In the genomic region with DNA sequence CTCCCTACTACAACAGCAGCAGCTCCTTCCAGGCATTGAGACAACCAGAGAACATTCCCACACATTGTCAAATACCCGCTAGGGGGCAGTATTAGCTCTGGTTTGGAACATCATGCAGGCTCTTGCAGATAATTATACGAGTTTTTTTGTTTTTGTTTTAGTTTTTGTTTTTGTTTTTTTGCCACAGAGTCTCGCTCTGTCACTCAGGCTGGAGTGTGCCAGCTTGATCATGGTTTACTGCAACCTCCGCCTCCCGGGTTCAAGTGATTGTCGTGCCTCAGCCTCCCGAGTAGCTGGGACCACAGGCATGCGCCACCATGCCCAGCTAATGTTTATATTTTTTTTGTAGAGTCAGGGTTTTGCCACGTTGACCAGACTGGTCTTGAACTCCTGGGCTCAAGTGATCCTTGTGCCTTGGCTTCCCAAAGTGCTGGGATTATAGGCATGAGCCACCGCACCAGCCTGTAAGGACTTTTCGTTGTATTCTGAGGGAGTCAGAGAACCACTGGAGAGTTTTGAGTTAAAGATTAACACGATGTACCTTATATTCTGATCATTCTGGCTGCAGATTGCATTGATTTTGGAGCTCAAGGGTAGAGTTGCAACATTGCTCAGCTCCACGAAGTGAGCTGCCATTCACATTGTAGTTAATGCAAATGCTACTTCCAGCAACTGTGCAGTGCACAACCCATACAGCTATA, we compare ENCODE assay signal across 8 cellular contexts. TPM values are rescaled to one million over a fixed set of nuclear protein-coding genes. Genes with fewer than 3 reads are reported as not detected.
DNase-seq lines count a peak whose midpoint lies in the region; ATAC-seq and TF ChIP-seq lines count a peak whose summit lies in the region.

No MANE protein-coding gene starts in this region.

- H3K4me1 ChIP-seq in hepatocyte (ENCODE audit: insufficient read depth): peaks cover 6% of the 10 kb centered on the region

- TF ChIP-seq CTCF in RWPE1 (conservative IDR thresholded peaks at IDR 0.05; ENCODE audit: low read depth): peak; percentile 69
- peak; percentile 69 for TF ChIP-seq CTCF in astrocyte of the cerebellum (IDR thresholded peaks at IDR 0.05; ENCODE audit: low read depth, low read length, missing control alignments)
- TF ChIP-seq CTCF in hepatocyte (IDR thresholded peaks at IDR 0.05; ENCODE audit: poor library complexity): peak; percentile 75

- no peaks in the 10 kb centered on the region for H3K9me3 ChIP-seq in hepatocyte (ENCODE audit: low read depth)

- H3K4me2 ChIP-seq in hepatocyte: peak overlapping the region; percentile 66

- no peaks in the 10 kb centered on the region for H3K79me2 ChIP-seq in hepatocyte

- DNase-seq in GF-D8 (lab: John Stamatoyannopoulos, UW) (peak; percentile 9), LoVo (ENCODE audit: low spot score) (peak; percentile 76), RWPE1 (ENCODE audit: low spot score) (peak; percentile 54), astrocyte of the cerebellum (ENCODE audit: low read depth) (peak; percentile 81), hepatocyte (ENCODE audit: low spot score) (peak; percentile 88), skeletal muscle cell (ENCODE audit: low read depth) (peak; percentile 36)

- ATAC-seq in GM18868 (IDR thresholded peaks at IDR 0.05; ENCODE audit: unreplicated experiment) (no peak), GM18873 (IDR thresholded peaks at IDR 0.05; ENCODE audit: low FRiP score, unreplicated experiment) (no peak)

- 45% methylated on average over 13 of the region's 13 CpGs for WGBS in hepatocyte (ENCODE audit: low lambda C conversion rate, missing lambda C conversion rate)

- no peaks in the 10 kb centered on the region for H3K27me3 ChIP-seq in hepatocyte

- CTCF ChIA-PET in RWPE1 (lab: Yijun Ruan, JAX): interaction anchor here (0.5 to 1.8 kb wide), 25 partner anchors 10 to 451 kb away, joined by 3 to 12 read pairs (median 3); no protein-coding TSS in a partner anchor

- in situ Hi-C loops in astrocyte of the cerebellum (cut with HindIII; ENCODE audit: low sequenced_read_pairs): no loop called here

- POLR2A ChIA-PET in RWPE1 (lab: Yijun Ruan, JAX; ENCODE audit: low non-redundant PET): interaction anchor here (0.6 kb wide), 1 partner anchor 200 kb away, joined by 3 read pairs; no protein-coding TSS in a partner anchor

- H3K27ac ChIP-seq in RWPE1: no peak overlapping the region
- no peak overlapping the region for H3K27ac ChIP-seq in hepatocyte

- no peaks in the 10 kb centered on the region for H3K36me3 ChIP-seq in hepatocyte (replicated peaks; ENCODE audit: insufficient read depth, low read depth)

- H4K20me1 ChIP-seq in hepatocyte (ENCODE audit: insufficient read depth, poor library complexity, severe bottlenecking): no peaks in the 10 kb centered on the region

- no peaks in the 10 kb centered on the region for H3K9me2 ChIP-seq in hepatocyte (replicated peaks; ENCODE audit: insufficient read depth)

- H3K4me3 ChIP-seq in astrocyte of the cerebellum (ENCODE audit: low read depth, low read length) (no peak overlapping the region), hepatocyte (no peak overlapping the region), skeletal muscle cell (ENCODE audit: low read depth, low read length) (no peak overlapping the region)

- no peak overlapping the region for H2AFZ ChIP-seq in hepatocyte

RNA-seq across cellular contexts. Expression of gene CEACAM20, which starts 41.7 kb away (rescaled TPM):
- total RNA-seq in hepatocyte: 1.5 and 1.6 TPM in 2 replicates
- 0.24 and 0.39 TPM in 2 replicates for polyA plus RNA-seq in hepatocyte

RNA-seq across cellular contexts. Expression of gene IGSF23, which starts 42.2 kb away (rescaled TPM):
- total RNA-seq in hepatocyte: 2.1 TPM in 2 replicates
- 0.21 and 3.8 TPM in 2 replicates for polyA plus RNA-seq in hepatocyte

Comparison
In these comparisons a context has a peak if more than half of its experiments do, and no peak if none do; other contexts are left out.
1. DNase-seq: peak in every context shown above with its lines; median percentile 88 in hepatocyte; 81 in astrocyte of the cerebellum; 76 in LoVo; 54 in RWPE1; 36 in skeletal muscle cell; 9 in GF-D8.